In the genomic region with DNA sequence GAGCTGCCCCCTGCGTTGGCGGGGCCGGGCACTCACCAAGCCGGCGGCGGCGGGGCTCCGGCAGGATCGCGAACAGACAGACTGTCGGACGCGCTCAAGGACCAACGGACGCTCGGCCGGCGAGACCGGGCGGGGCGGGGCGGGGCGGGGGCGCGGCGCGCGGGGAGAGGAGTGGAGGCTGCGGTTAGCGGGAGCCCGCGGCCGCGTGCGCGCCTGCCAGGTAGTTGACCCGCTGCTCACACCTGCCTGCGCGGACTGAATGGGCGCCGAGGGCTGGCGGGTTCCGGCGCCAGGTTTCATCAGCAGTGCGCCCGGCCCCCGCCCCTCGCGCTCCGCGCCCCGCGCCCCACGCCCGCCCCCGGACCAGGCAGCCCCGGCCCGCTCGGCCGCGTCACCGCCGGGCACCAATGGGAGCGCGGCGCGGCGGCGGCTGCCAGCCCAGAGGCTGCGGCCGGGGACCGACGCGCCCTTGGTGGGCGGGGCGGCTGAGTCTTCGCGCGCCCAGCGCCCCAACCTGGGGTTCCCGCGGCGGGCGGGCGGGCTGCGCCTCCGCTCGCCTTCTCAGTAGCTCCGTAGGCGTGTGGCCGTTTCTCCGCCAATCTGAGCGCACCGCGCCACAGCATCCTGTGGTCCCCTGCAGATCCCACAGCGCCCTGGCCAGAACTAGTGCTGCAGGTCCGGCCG, we compare ENCODE assay signal across 8 cellular contexts. TPM values are rescaled to one million over a fixed set of nuclear protein-coding genes. Genes with fewer than 3 reads are reported as not detected.
DNase-seq lines count a peak whose midpoint lies in the region; ATAC-seq and TF ChIP-seq lines count a peak whose summit lies in the region.

A gene (minus strand): TSS at position 309 of the 684 bp plus-strand sequence. CDS start 59,500 bp downstream, outside the sequence.

- H3K36me3 ChIP-seq in mesodermal cell (ENCODE audit: control insufficient read depth, insufficient read depth, low read length): peaks cover 16% of the 10 kb centered on the region

- peak within 1 kb of the TSS; percentile 91 for H3K27ac ChIP-seq in mesodermal cell (ENCODE audit: low read depth, low read length, severe bottlenecking)

- 1% methylated on average over 46 to 66 of the region's 98 CpGs for WGBS in mesodermal cell (ENCODE audit: insufficient coverage in 2 of 2), 2 experiments

- peaks cover 8% of the 10 kb centered on the region for H3K4me1 Mint-ChIP-seq in endothelial cell (ENCODE audit: unreplicated experiment)

- DNase-seq in COR-L47 (lab: John Stamatoyannopoulos, UW) (peak; percentile 95), HPDE6-E6E7 (ENCODE audit: extremely low spot score) (peak; percentile 53), NOMO-1 treated with dmso at 0.1 percent for 144 hours (lab: John Stamatoyannopoulos, UW; ENCODE audit: unreplicated experiment) (peak; percentile 89), endothelial cell (ENCODE audit: low spot score) (peak; percentile 72)
- peak; percentile 40 for DNase-seq in activated CD8-positive, alpha-beta memory T cell treated with anti-CD3 and anti-CD28 coated beads, Interleukin-2, amount 50 U/mL, for 1 hour (ENCODE audit: extremely low read depth)
- DNase-seq in stimulated activated CD8-positive, alpha-beta memory T cell treated with anti-CD3 and anti-CD28 coated beads, Interleukin-15, amount 100 ng/mL, for 4 hours (ENCODE audit: low read depth in 2 of 2): peak; percentile 67 to 80

- ATAC-seq in GM19468 (IDR thresholded peaks at IDR 0.05; ENCODE audit: extremely low read depth, unreplicated experiment): peak; percentile 79

- peak within 1 kb of the TSS; percentile 77 for H3K4me3 ChIP-seq in mesodermal cell (ENCODE audit: extremely low read depth, insufficient read depth, low read length, poor library complexity, severe bottlenecking)

- peak within 1 kb of the TSS; percentile 89 for H3K4me3 Mint-ChIP-seq in endothelial cell (ENCODE audit: unreplicated experiment)

- no peak within 1 kb of the TSS for H3K27ac Mint-ChIP-seq in endothelial cell (ENCODE audit: unreplicated experiment)

- H3K9me3 Mint-ChIP-seq in endothelial cell (ENCODE audit: unreplicated experiment): no peaks in the 10 kb centered on the region

- H3K4me1 ChIP-seq in mesodermal cell (ENCODE audit: control insufficient read depth, insufficient read depth, low read length, poor library complexity, severe bottlenecking): peaks cover 27% of the 10 kb centered on the region

- no peak for TF ChIP-seq CTCF in endothelial cell (IDR thresholded peaks at IDR 0.05; ENCODE audit: unreplicated experiment)

- peaks cover 1% of the 10 kb centered on the region for H3K27me3 Mint-ChIP-seq in endothelial cell (ENCODE audit: unreplicated experiment)

- no peaks in the 10 kb centered on the region for H3K36me3 Mint-ChIP-seq in endothelial cell (ENCODE audit: low read depth, unreplicated experiment)

- no peaks in the 10 kb centered on the region for H3K9me3 ChIP-seq in mesodermal cell (ENCODE audit: control insufficient read depth, low read length)

RNA-seq across cellular contexts. Expression of the gene that starts here (rescaled TPM):
- total RNA-seq in endothelial cell (ENCODE audit: unreplicated experiment): 17.4 TPM
- polyA plus RNA-seq in mesodermal cell (2013, experiment 1 of 2): 23.5 TPM
- polyA plus RNA-seq in mesodermal cell (2013, experiment 2 of 2): 21.4 TPM

Comparison
In these comparisons a context has a peak if more than half of its experiments do, and no peak if none do; other contexts are left out.
1. Peak in every context shown above with its lines: DNase-seq, ATAC-seq, H3K4me3 ChIP-seq and H3K27ac ChIP-seq.
2. DNase-seq: peak in every context shown above with its lines; median percentile 95 in COR-L47; 89 in NOMO-1 treated with dmso at 0.1 percent for 144 hours; 74 in stimulated activated CD8-positive, alpha-beta memory T cell treated with anti-CD3 and anti-CD28 coated beads, Interleukin-15, amount 100 ng/mL, for 4 hours; 72 in endothelial cell; 53 in HPDE6-E6E7; 40 in activated CD8-positive, alpha-beta memory T cell treated with anti-CD3 and anti-CD28 coated beads, Interleukin-2, amount 50 U/mL, for 1 hour.